Comparison of ENCODE assay signal across 19 cellular contexts in genomic region chr15:93158104-93158503, GRCh38.
DNase-seq lines count a peak whose midpoint lies in the region; ATAC-seq and TF ChIP-seq lines count a peak whose summit lies in the region.
"Had no signal": no experiment of that assay in that cellular context is flagged by ENCODE, and none has a peak within 500 bp of the region (broad histone marks: within the 10 kb centered on the region; RNA-seq: fewer than 3 reads in every experiment).

No MANE protein-coding gene starts in this region.

- no peaks in the 10 kb centered on the region for H3K4me1 Mint-ChIP-seq in HFFc6 (ENCODE audit: low read depth)
- H3K4me1 Mint-ChIP-seq: B cell had no signal

- no peak overlapping the region for H3K27ac Mint-ChIP-seq in HFFc6
- H3K27ac Mint-ChIP-seq: B cell; CD8-positive, alpha-beta T cell; H9; IgD-negative memory B cell had no signal

- TF ChIP-seq CTCF in psoas muscle (IDR thresholded peaks at IDR 0.05), result no peak
- no peak for TF ChIP-seq CTCF in HFFc6 (IDR thresholded peaks at IDR 0.05)

- H3K36me3 Mint-ChIP-seq in HFFc6 (ENCODE audit: low read depth), result no peaks in the 10 kb centered on the region
- H3K36me3 Mint-ChIP-seq: CD8-positive, alpha-beta T cell; IgD-negative memory B cell had no signal

- peaks cover 44% of the 10 kb centered on the region for H3K9me3 Mint-ChIP-seq in HFFc6

- peak; percentile 96 to 99 (median 97) for ATAC-seq in psoas muscle
- no peak for ATAC-seq in GM19463 (IDR thresholded peaks at IDR 0.05; ENCODE audit: unreplicated experiment)
- ATAC-seq: CD8-positive, alpha-beta T cell; HepG2 had no signal

- peaks cover 11% of the 10 kb centered on the region for H3K4me1 ChIP-seq in psoas muscle

- H3K36me3 ChIP-seq in psoas muscle (ENCODE audit: insufficient read depth in 1 of 2, low read depth in 1 of 2), result no peaks in the 10 kb centered on the region
- H3K36me3 ChIP-seq: BLaER1 treated with 17β-estradiol and CSF1 and Interleukin-3, amounts not matched to agents 10 nM and 100 nM had no signal

- H3K4me3 Mint-ChIP-seq in HFFc6, result no peak overlapping the region
- H3K4me3 Mint-ChIP-seq: B cell; CD8-positive, alpha-beta T cell; H9; IgD-negative memory B cell had no signal

- H3K9me3 ChIP-seq in psoas muscle, result no peaks in the 10 kb centered on the region

- H3K27ac ChIP-seq in psoas muscle, result peak overlapping the region; percentile 69
- H3K27ac ChIP-seq: BLaER1 treated with 17β-estradiol and CSF1 and Interleukin-3, amounts not matched to agents 10 nM and 100 nM had no signal

- DNase-seq in COLO668 (lab: John Stamatoyannopoulos, UW; ENCODE audit: unreplicated experiment) (peak; percentile 56), NCI-H146 (lab: John Stamatoyannopoulos, UW) (peak; percentile 89), myocyte (ENCODE audit: low read depth) (peak; percentile 5), psoas muscle (peak; percentile 51 to 80), HFFc6 (no peak), NCI-H1694 (lab: John Stamatoyannopoulos, UW) (no peak)
- DNase-seq in activated effector memory CD4-positive, alpha-beta T cell treated with anti-CD3 and anti-CD28 coated beads, Interleukin-2, amount 50 U/mL, for 16 hours, result no peak
- DNase-seq: CD8-positive, alpha-beta T cell; COR-L47; DMS 273 treated with DMSO at 0.1 percent for 48 hours; DMS53; DND-41; EL; H9 had no signal

- 23 to 39% (median 29%) methylated on average over 8 of the region's 8 CpGs for WGBS in psoas muscle, 3 donors

- intact Hi-C loops in psoas muscle (cut with DNase I), result loop anchor here in 1 of 2 donors (10.0 kb wide), 1 partner anchor 123 kb away; no protein-coding TSS in a partner anchor

- H3K27me3 Mint-ChIP-seq in HFFc6 (ENCODE audit: insufficient read depth), result no peaks in the 10 kb centered on the region

- peak overlapping the region; percentile 21 for H3K4me3 ChIP-seq in psoas muscle
- H3K4me3 ChIP-seq: BLaER1 treated with 17β-estradiol and CSF1 and Interleukin-3, amounts not matched to agents 10 nM and 100 nM had no signal

- H3K27me3 ChIP-seq in psoas muscle (ENCODE audit: insufficient read depth in 3 of 3, low read length in 2 of 3), result no peaks in the 10 kb centered on the region
- H3K27me3 ChIP-seq: BLaER1 treated with 17β-estradiol and CSF1 and Interleukin-3, amounts not matched to agents 10 nM and 100 nM had no signal

Comparison
In these comparisons a context has a peak if more than half of its experiments do, and no peak if none do; other contexts are left out.
1. DNase-seq: peak in COLO668 (single experiment), NCI-H146 (single experiment), myocyte (single experiment) and psoas muscle (2 of 2); none in HFFc6 (single experiment), NCI-H1694 (single experiment) and activated effector memory CD4-positive, alpha-beta T cell treated with anti-CD3 and anti-CD28 coated beads, Interleukin-2, amount 50 U/mL, for 16 hours (single experiment).